1 cellular context compared by ENCODE assay signal in genomic region chr3:3179407-3180094, GRCh38.
TF ChIP-seq lines count a peak whose summit lies in the region.

Gene CRBN (minus strand): TSS chr3:3179691. CDS start chr3:3179687, 4 bp downstream.

TF ChIP-seq in HepG2, 621 proteins besides CTCF, POLR2A, EP300 and RAD21 (continued from another document and continues in another):
- 0 out of 2 replicates have a peak, but pooled peaks have one; percentile 29 for TF ChIP-seq ZHX1 (CRISPR knock-in tag; IDR thresholded peaks at IDR 0.05; ENCODE audit: low read depth)
- no peak for TF ChIP-seq JARID2 (CRISPR knock-in tag; IDR thresholded peaks at IDR 0.05; ENCODE audit: insufficient replicate concordance)
- TF ChIP-seq NR0B2 (CRISPR knock-in tag; IDR thresholded peaks at IDR 0.05): peak; percentile 78; the same call in 1 of the 2 replicates
- TF ChIP-seq TCF12 (IDR thresholded peaks at IDR 0.05): no peak
- no peak for TF ChIP-seq TCF12 (CRISPR knock-in tag; IDR thresholded peaks at IDR 0.05)
- no peak for TF ChIP-seq TGIF2 (CRISPR knock-in tag; IDR thresholded peaks at IDR 0.05)
- peak; percentile 71 for TF ChIP-seq SP5 (CRISPR knock-in tag; IDR thresholded peaks at IDR 0.05; ENCODE audit: borderline replicate concordance, low read depth)
- TF ChIP-seq TBX3 (IDR thresholded peaks at IDR 0.05; ENCODE audit: borderline replicate concordance): 0 out of 2 replicates have a peak, but pooled peaks have one; percentile 13
- peak; percentile 40; the same call in 1 of the 2 replicates for TF ChIP-seq SRF (IDR thresholded peaks at IDR 0.05; ENCODE audit: low read depth, low read length)
- TF ChIP-seq ZFP82 (CRISPR knock-in tag; IDR thresholded peaks at IDR 0.05; ENCODE audit: borderline replicate concordance): peak; percentile 67; the same call in 1 of the 2 replicates
- peak; percentile 79 for TF ChIP-seq ZNF670 (CRISPR knock-in tag; IDR thresholded peaks at IDR 0.05; ENCODE audit: borderline replicate concordance)
- TF ChIP-seq ZNF772 (CRISPR knock-in tag; IDR thresholded peaks at IDR 0.05): peak; percentile 93; the same call in 1 of the 2 replicates
- 0 out of 2 replicates have a peak, but pooled peaks have one; percentile 48 for TF ChIP-seq FLYWCH1 (CRISPR knock-in tag; IDR thresholded peaks at IDR 0.05)
- peak; percentile 31; the same call in 1 of the 2 replicates for TF ChIP-seq KLF15 (CRISPR knock-in tag; IDR thresholded peaks at IDR 0.05; ENCODE audit: borderline replicate concordance)
- peak; percentile 68; the same call in 1 of the 2 replicates for TF ChIP-seq MTERF4 (CRISPR knock-in tag; IDR thresholded peaks at IDR 0.05)
- peak; percentile 77; the same call in 1 of the 2 replicates for TF ChIP-seq PAX8 (CRISPR knock-in tag; IDR thresholded peaks at IDR 0.05; ENCODE audit: borderline replicate concordance)
- peak; percentile 98 for TF ChIP-seq ZGPAT (CRISPR knock-in tag; IDR thresholded peaks at IDR 0.05)
- TF ChIP-seq PHF8 (CRISPR knock-in tag; IDR thresholded peaks at IDR 0.05): peak; percentile 99
- TF ChIP-seq, protein P1, sequence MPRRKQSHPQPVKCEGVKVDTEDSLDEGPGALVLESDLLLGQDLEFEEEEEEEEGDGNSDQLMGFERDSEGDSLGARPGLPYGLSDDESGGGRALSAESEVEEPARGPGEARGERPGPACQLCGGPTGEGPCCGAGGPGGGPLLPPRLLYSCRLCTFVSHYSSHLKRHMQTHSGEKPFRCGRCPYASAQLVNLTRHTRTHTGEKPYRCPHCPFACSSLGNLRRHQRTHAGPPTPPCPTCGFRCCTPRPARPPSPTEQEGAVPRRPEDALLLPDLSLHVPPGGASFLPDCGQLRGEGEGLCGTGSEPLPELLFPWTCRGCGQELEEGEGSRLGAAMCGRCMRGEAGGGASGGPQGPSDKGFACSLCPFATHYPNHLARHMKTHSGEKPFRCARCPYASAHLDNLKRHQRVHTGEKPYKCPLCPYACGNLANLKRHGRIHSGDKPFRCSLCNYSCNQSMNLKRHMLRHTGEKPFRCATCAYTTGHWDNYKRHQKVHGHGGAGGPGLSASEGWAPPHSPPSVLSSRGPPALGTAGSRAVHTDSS (CRISPR knock-in tag; conservative IDR thresholded peaks at IDR 0.05): peak; percentile 56; the same call in 1 of the 2 replicates
- no peak for TF ChIP-seq CHD4 (IDR thresholded peaks at IDR 0.05; ENCODE audit: borderline replicate concordance, low read length)
- peak; percentile 90 for TF ChIP-seq DNMT1 (CRISPR knock-in tag; IDR thresholded peaks at IDR 0.05)
- peak; percentile 87 for TF ChIP-seq ISL2 (CRISPR knock-in tag; IDR thresholded peaks at IDR 0.05)
- TF ChIP-seq RBM22 (optimal IDR thresholded peaks at IDR 0.05; ENCODE audit: low read length): no peak
- no peak; the same call in 1 of the 2 replicates for TF ChIP-seq ZBTB25 (CRISPR knock-in tag; IDR thresholded peaks at IDR 0.05)
- peak; percentile 78; the same call in 1 of the 2 replicates for TF ChIP-seq ZNF564 (CRISPR knock-in tag; IDR thresholded peaks at IDR 0.05)
- TF ChIP-seq ZNF703 (CRISPR knock-in tag; IDR thresholded peaks at IDR 0.05; ENCODE audit: borderline replicate concordance): no peak
- TF ChIP-seq ZNF205 (CRISPR knock-in tag; IDR thresholded peaks at IDR 0.05): peak; percentile 93
- TF ChIP-seq MED13 (CRISPR knock-in tag; IDR thresholded peaks at IDR 0.05): no peak
- TF ChIP-seq MIER3 (CRISPR knock-in tag; IDR thresholded peaks at IDR 0.05; ENCODE audit: borderline replicate concordance): peak; percentile 94; the same call in 1 of the 2 replicates
- no peak for TF ChIP-seq NFIB (CRISPR knock-in tag; IDR thresholded peaks at IDR 0.05; ENCODE audit: borderline replicate concordance)
- peak; percentile 63 for TF ChIP-seq NR2C2 (CRISPR knock-in tag; IDR thresholded peaks at IDR 0.05; ENCODE audit: borderline replicate concordance)
- no peak for TF ChIP-seq NR2F2 (IDR thresholded peaks at IDR 0.05; ENCODE audit: borderline replicate concordance, low read depth)
- TF ChIP-seq GABPA (IDR thresholded peaks at IDR 0.05; ENCODE audit: low read depth, low read length): no peak
- TF ChIP-seq GABPA (CRISPR knock-in tag; IDR thresholded peaks at IDR 0.05; ENCODE audit: low read depth): 0 out of 2 replicates have a peak, but pooled peaks have one; percentile 27
- TF ChIP-seq HDAC2 (CRISPR knock-in tag; IDR thresholded peaks at IDR 0.05): peak; percentile 96
- TF ChIP-seq ZNF597 (CRISPR knock-in tag; IDR thresholded peaks at IDR 0.05): peak; percentile 92; the same call in 1 of the 2 replicates
- no peak for TF ChIP-seq ZNF660 (CRISPR knock-in tag; IDR thresholded peaks at IDR 0.05; ENCODE audit: borderline replicate concordance, low read depth)
- no peak for TF ChIP-seq ZNF292 (CRISPR knock-in tag; IDR thresholded peaks at IDR 0.05; ENCODE audit: borderline replicate concordance, low read depth)
- TF ChIP-seq ZFAT (CRISPR knock-in tag; conservative IDR thresholded peaks at IDR 0.05): 0 out of 2 replicates have a peak, but pooled peaks have one; percentile 26
- TF ChIP-seq, protein P2, sequence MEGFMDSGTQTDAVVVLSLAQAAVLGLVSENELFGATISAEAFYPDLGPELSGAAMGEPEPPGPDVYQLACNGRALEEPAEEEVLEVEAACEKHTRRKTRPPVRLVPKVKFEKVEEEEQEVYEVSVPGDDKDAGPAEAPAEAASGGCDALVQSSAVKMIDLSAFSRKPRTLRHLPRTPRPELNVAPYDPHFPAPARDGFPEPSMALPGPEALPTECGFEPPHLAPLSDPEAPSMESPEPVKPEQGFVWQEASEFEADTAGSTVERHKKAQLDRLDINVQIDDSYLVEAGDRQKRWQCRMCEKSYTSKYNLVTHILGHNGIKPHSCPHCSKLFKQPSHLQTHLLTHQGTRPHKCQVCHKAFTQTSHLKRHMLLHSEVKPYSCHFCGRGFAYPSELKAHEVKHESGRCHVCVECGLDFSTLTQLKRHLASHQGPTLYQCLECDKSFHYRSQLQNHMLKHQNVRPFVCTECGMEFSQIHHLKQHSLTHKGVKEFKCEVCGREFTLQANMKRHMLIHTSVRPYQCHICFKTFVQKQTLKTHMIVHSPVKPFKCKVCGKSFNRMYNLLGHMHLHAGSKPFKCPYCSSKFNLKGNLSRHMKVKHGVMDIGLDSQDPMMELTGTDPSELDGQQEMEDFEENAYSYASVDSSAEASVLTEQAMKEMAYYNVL (CRISPR knock-in tag; IDR thresholded peaks at IDR 0.05; ENCODE audit: borderline replicate concordance): peak; percentile 69; the same call in 1 of the 2 replicates
- TF ChIP-seq ZNF598 (CRISPR knock-in tag; IDR thresholded peaks at IDR 0.05; ENCODE audit: borderline replicate concordance): peak; percentile 95; the same call in 1 of the 2 replicates
- TF ChIP-seq STAT6 (CRISPR knock-in tag; IDR thresholded peaks at IDR 0.05; ENCODE audit: borderline replicate concordance): peak; percentile 44; the same call in 1 of the 2 replicates
